1 cellular context compared by ENCODE assay signal in the genomic region with DNA sequence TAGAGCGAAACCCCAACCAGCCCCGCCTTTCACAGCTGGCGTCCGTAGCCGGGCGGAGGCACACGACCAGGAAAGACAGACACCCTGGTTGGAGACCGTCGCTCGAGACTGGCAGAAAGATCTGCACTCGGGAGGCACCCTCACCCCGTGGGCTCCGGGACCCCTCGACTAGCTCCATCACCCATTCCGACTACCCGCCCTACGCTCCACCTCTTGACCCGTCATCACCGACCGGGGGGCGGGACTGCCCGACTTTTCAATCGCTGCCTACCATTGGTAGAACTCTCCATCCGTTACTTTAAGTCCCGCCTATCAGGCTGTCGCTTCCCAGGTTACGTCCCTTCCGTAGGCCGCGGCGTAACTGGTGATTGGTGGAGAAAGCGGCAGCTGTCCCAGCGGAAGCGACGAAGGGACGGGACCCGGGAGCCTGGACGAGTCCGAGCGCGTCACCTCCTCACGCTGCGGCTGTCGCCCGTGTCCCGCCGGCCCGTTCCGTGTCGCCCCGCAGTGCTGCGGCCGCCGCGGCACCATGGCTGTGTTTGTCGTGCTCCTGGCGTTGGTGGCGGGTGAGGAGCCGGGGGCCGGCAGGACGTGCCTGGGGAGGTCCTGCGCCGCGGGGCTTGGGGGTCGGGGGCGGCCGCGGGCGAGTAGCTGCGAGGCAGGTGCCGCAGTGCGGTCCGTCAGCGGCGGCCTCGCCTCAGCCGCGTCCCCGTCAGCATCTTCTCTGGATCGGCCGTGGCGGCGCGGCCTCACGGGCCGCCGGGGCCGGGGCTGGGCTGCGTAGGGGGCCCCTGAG.
TF ChIP-seq lines count a peak whose summit lies in the region.

A gene with protein sequence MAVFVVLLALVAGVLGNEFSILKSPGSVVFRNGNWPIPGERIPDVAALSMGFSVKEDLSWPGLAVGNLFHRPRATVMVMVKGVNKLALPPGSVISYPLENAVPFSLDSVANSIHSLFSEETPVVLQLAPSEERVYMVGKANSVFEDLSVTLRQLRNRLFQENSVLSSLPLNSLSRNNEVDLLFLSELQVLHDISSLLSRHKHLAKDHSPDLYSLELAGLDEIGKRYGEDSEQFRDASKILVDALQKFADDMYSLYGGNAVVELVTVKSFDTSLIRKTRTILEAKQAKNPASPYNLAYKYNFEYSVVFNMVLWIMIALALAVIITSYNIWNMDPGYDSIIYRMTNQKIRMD (plus strand): TSS at position 434 of the 796 bp plus-strand sequence. CDS start 96 bp downstream, at position 530.

TF ChIP-seq in GM12878, 131 proteins besides CTCF, POLR2A, EP300 and RAD21 (continued from another document):
- no peak for TF ChIP-seq WRNIP1 (IDR thresholded peaks at IDR 0.05; ENCODE audit: borderline replicate concordance, low read depth, low read length)
- TF ChIP-seq NBN (IDR thresholded peaks at IDR 0.05) = peak; percentile 64
- TF ChIP-seq ESRRA (IDR thresholded peaks at IDR 0.05; ENCODE audit: low read length) = no peak
- TF ChIP-seq, protein P1, sequence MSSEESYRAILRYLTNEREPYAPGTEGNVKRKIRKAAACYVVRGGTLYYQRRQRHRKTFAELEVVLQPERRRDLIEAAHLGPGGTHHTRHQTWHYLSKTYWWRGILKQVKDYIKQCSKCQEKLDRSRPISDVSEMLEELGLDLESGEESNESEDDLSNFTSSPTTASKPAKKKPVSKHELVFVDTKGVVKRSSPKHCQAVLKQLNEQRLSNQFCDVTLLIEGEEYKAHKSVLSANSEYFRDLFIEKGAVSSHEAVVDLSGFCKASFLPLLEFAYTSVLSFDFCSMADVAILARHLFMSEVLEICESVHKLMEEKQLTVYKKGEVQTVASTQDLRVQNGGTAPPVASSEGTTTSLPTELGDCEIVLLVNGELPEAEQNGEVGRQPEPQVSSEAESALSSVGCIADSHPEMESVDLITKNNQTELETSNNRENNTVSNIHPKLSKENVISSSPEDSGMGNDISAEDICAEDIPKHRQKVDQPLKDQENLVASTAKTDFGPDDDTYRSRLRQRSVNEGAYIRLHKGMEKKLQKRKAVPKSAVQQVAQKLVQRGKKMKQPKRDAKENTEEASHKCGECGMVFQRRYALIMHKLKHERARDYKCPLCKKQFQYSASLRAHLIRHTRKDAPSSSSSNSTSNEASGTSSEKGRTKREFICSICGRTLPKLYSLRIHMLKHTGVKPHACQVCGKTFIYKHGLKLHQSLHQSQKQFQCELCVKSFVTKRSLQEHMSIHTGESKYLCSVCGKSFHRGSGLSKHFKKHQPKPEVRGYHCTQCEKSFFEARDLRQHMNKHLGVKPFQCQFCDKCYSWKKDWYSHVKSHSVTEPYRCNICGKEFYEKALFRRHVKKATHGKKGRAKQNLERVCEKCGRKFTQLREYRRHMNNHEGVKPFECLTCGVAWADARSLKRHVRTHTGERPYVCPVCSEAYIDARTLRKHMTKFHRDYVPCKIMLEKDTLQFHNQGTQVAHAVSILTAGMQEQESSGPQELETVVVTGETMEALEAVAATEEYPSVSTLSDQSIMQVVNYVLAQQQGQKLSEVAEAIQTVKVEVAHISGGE (CRISPR knock-in tag; IDR thresholded peaks at IDR 0.05) = no peak
- TF ChIP-seq RELA (IDR thresholded peaks at IDR 0.05; ENCODE audit: borderline replicate concordance, partially characterized antibody) = no peak
- no peak for TF ChIP-seq SKIL (IDR thresholded peaks at IDR 0.05; ENCODE audit: low read depth, poor library complexity, severe bottlenecking)
TF ChIP-seq in GM12878: peak in this region for 28.
